ENCODE assay signal across 8 cellular contexts in the genomic region with DNA sequence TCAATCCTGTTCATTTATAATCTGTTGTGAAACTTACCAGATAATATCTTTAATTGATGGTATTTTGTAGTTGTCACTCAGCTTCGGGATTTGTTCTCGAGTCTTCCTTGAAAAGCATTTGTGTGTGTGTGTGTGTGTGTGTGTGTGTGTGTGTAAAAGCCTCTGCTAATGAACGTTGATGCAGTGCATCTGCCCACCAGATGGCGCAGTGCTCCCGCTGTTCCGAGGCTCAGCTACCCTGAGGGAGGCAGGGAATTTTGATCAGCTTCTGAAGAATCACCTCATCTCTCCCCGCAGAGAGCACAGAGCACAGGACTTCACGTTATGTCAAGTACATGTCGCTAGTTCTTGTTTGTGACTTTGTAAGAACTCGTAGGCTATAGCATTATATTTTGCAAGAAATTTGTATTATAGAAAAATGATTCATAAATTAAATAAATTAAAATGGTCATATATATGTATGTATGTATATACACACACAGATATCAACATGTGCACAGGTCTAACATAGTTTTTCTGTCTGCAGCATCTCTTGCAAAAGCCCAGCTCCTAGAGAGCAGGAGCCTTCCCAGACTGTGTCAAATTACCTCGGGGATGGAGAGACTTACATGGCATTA.
A peak's percentile ranks its signal among the peaks of the same experiment; 100 is the strongest.
DNase-seq lines count a peak whose midpoint lies in the region; ATAC-seq, FAIRE-seq and TF ChIP-seq lines count a peak whose summit lies in the region.

No MANE protein-coding gene starts in this region.

- TF ChIP-seq CTCF in Panc1 (IDR thresholded peaks at IDR 0.05) (peak; percentile 82), bronchial epithelial cell (IDR thresholded peaks at IDR 0.05; ENCODE audit: insufficient read depth, low read length, severe bottlenecking) (peak; percentile 80)

- in situ Hi-C loops in Panc1 (cut with HindIII; ENCODE audit: low pct_unique_long_range_greater_than_20kb, low sequenced_read_pairs), result no loop called here

- DNase-seq in GM04504 (ENCODE audit: low read depth) (peak; percentile 44), HuH-7.5 (ENCODE audit: low spot score) (peak; percentile 26), Panc1 (ENCODE audit: low read depth, low spot score) (peak; percentile 38), bronchial epithelial cell (ENCODE audit: low read depth) (peak; percentile 55), kidney glomerular epithelial cell (lab: John Stamatoyannopoulos, UW) (peak; percentile 65), activated gamma-delta T cell treated with Interleukin-2 at 50 U/mL for 16 hours (no peak)
- peak; percentile 68 for DNase-seq in stimulated activated CD8-positive, alpha-beta memory T cell treated with anti-CD3 and anti-CD28 coated beads, Interleukin-4, amount 100 ng/mL, for 48 hours

- CTCF ChIA-PET in Panc1 (lab: Charles Lee), result interaction anchor here (0.6 to 0.8 kb wide), 3 partner anchors 263 to 1604 kb away, joined by 4 to 6 read pairs (median 4); no protein-coding TSS in a partner anchor

- H3K27me3 ChIP-seq in Panc1 (ENCODE audit: control insufficient read depth, insufficient read depth, low read length), result no peaks in the 10 kb centered on the region; the same call in 1 of the 2 replicates
- H3K27me3 ChIP-seq in bronchial epithelial cell (ENCODE audit: control insufficient read depth, insufficient read depth, low read length), result no peaks in the 10 kb centered on the region

- intact Hi-C loops in Panc1 (cut with micrococcal nuclease; ENCODE audit: unreplicated experiment), result loop anchor here (5.0 kb wide), 1 partner anchor 265 kb away; no protein-coding TSS in a partner anchor

- H3K9me3 ChIP-seq in Panc1 (ENCODE audit: control insufficient read depth, insufficient read depth, low read depth, low read length), result no peaks in the 10 kb centered on the region

- POLR2A ChIA-PET in Panc1 (lab: Charles Lee), result no interaction called here

- ATAC-seq in GM21390 (IDR thresholded peaks at IDR 0.05; ENCODE audit: unreplicated experiment) (peak; percentile 84), Panc1 (no peak)

- H3K27ac ChIP-seq in Panc1 (ENCODE audit: low read length), result no peak overlapping the region

- no TSS peak for BruUV-seq in Panc1 (replicated peaks; lab: Mats Ljungman, UMichigan)

- no peak overlapping the region for H3K4me3 ChIP-seq in Panc1 (ENCODE audit: low read depth in 2 of 2, low read length in 2 of 2)
- H3K4me3 ChIP-seq in bronchial epithelial cell (ENCODE audit: low read depth, low read length), result no peak overlapping the region

- H3K4me1 ChIP-seq in Panc1 (ENCODE audit: control insufficient read depth, insufficient read depth, low read length), result no peaks in the 10 kb centered on the region

- no peaks in the 10 kb centered on the region for H3K36me3 ChIP-seq in Panc1 (ENCODE audit: control insufficient read depth, insufficient read depth, low read length)
- no peaks in the 10 kb centered on the region for H3K36me3 ChIP-seq in bronchial epithelial cell (ENCODE audit: control insufficient read depth, insufficient read depth, low read length)

- FAIRE-seq in bronchial epithelial cell (lab: Jason Lieb, UNC), result no peak
